13 cellular contexts compared by ENCODE assay signal in the genomic region with DNA sequence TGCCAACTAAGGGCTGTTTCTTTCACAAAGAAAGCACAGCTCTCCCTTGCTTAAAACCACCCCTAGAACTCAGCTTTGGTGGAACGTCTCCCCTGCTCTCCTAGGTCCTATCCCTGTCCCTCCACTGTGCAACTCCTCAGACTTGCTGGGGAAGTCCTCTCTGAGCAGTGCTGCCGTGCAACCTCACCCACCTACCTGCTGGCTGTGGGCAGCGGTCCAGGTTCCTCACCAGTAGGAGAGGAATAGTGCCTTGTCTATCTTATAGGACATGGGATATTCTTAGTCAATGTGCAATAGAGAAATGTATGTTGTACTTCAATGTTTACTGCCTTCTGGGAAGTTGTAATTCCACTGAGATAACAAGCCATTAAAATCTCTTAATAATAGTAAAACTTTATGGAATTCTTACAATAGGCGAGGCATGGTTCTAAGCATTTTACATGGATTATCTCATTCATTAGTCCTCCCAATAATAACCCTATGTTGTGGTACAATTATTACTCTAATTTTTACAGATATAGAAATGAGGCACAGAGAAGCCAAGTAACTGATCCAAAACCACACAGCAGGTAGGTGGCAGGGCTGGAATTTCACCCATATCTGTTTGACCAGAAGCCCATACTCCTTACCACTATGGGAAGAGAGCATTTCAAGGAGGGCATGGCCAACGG. TPM values are rescaled to one million over a fixed set of nuclear protein-coding genes. Genes with fewer than 3 reads are reported as not detected.
A peak's percentile ranks its signal among the peaks of the same experiment; 100 is the strongest.
DNase-seq lines count a peak whose midpoint lies in the region; TF ChIP-seq lines count a peak whose summit lies in the region.
"Had no signal": no experiment of that assay in that cellular context is flagged by ENCODE, and none has a peak within 500 bp of the region (broad histone marks: within the 10 kb centered on the region; RNA-seq: fewer than 3 reads in every experiment).

No MANE protein-coding gene starts in this region.

- H3K9me3 Mint-ChIP-seq in nephron progenitor cell: no peaks in the 10 kb centered on the region
- H3K9me3 Mint-ChIP-seq: activated CD4-positive, alpha-beta memory T cell treated with anti-CD3 and anti-CD28 coated beads, Interleukin-2, amount 10 ng/mL, durations not matched to agents 7 days and 5 days; stimulated activated naive CD8-positive, alpha-beta T cell treated with anti-CD3 and anti-CD28 coated beads, Interleukin-15, Interleukin-2, amounts not matched to agents 100 ng/mL and 50 ng/mL, for 24 hours had no signal

- H3K9me3 ChIP-seq in Peyer's patch: no peaks in the 10 kb centered on the region
- H3K9me3 ChIP-seq in esophagus muscularis mucosa: no peaks in the 10 kb centered on the region
- H3K9me3 ChIP-seq in tibial nerve: no peaks in the 10 kb centered on the region

- no peaks in the 10 kb centered on the region for H3K27me3 ChIP-seq in Peyer's patch
- no peaks in the 10 kb centered on the region for H3K27me3 ChIP-seq in esophagus muscularis mucosa
- H3K27me3 ChIP-seq in tibial nerve: no peaks in the 10 kb centered on the region
- H3K27me3 ChIP-seq: cardiac muscle cell had no signal

- no peak overlapping the region for H3K4me3 Mint-ChIP-seq in nephron progenitor cell
- H3K4me3 Mint-ChIP-seq: activated CD4-positive, alpha-beta memory T cell treated with anti-CD3 and anti-CD28 coated beads, Interleukin-2, amount 10 ng/mL, durations not matched to agents 7 days and 5 days; stimulated activated naive CD8-positive, alpha-beta T cell treated with anti-CD3 and anti-CD28 coated beads, Interleukin-15, Interleukin-2, amounts not matched to agents 100 ng/mL and 50 ng/mL, for 24 hours had no signal

- H3K4me3 ChIP-seq in Peyer's patch: no peak overlapping the region
- no peak overlapping the region for H3K4me3 ChIP-seq in esophagus muscularis mucosa
- no peak overlapping the region for H3K4me3 ChIP-seq in tibial nerve
- H3K4me3 ChIP-seq: cardiac muscle cell had no signal

- H3K4me1 ChIP-seq in Peyer's patch (peaks cover 0 to 35% (median 0%) of the 10 kb centered on the region in 4 donors), esophagus muscularis mucosa (peaks cover 56 to 79% (median 61%) of the 10 kb centered on the region in 4 donors), tibial nerve (peaks cover 0 to 76% (median 32%) of the 10 kb centered on the region in 4 donors)

- H3K27me3 Mint-ChIP-seq in nephron progenitor cell (ENCODE audit: low read depth, poor library complexity): peaks cover 8% of the 10 kb centered on the region
- H3K27me3 Mint-ChIP-seq: activated CD4-positive, alpha-beta memory T cell treated with anti-CD3 and anti-CD28 coated beads, Interleukin-2, amount 10 ng/mL, durations not matched to agents 7 days and 5 days; stimulated activated naive CD8-positive, alpha-beta T cell treated with anti-CD3 and anti-CD28 coated beads, Interleukin-15, Interleukin-2, amounts not matched to agents 100 ng/mL and 50 ng/mL, for 24 hours had no signal

- DNase-seq in Peyer's patch (no peak), esophagus muscularis mucosa (ENCODE audit: extremely low spot score) (no peak), nephron progenitor cell (no peak), tibial nerve (ENCODE audit: low spot score in 2 of 2) (no peak), glomerular visceral epithelial cell (ENCODE audit: extremely low spot score) (no peak), D341Med (ENCODE audit: low spot score) (no peak)
- no peak for DNase-seq in activated CD4-positive, alpha-beta T cell treated with anti-CD3 and anti-CD28 coated beads, Interleukin-2, amount 50 U/mL, for 4 hours
- DNase-seq: activated CD4-positive, alpha-beta memory T cell treated with anti-CD3 and anti-CD28 coated beads, Interleukin-2, amount 10 ng/mL, durations not matched to agents 7 days and 5 days; Calu3; MM.1S; NCI-H2171 treated with DMSO at 0.1 percent for 48 hours had no signal

- H3K4me1 Mint-ChIP-seq in nephron progenitor cell: peaks cover 55% of the 10 kb centered on the region

- H3K36me3 Mint-ChIP-seq in nephron progenitor cell (ENCODE audit: low read depth): peaks cover 5% of the 10 kb centered on the region

- TF ChIP-seq EP300 in esophagus muscularis mucosa (IDR thresholded peaks at IDR 0.05): no peak
- no peak for TF ChIP-seq EP300 in tibial nerve (IDR thresholded peaks at IDR 0.05)

- no peaks in the 10 kb centered on the region for H3K36me3 ChIP-seq in Peyer's patch
- peaks cover 0 to 12% (median 3%) of the 10 kb centered on the region in 4 donors for H3K36me3 ChIP-seq in esophagus muscularis mucosa
- H3K36me3 ChIP-seq in tibial nerve: peaks cover 0 to 7% (median 0%) of the 10 kb centered on the region in 3 donors
- H3K36me3 ChIP-seq: cardiac muscle cell had no signal

- TF ChIP-seq CTCF in Peyer's patch (IDR thresholded peaks at IDR 0.05) (no peak), esophagus muscularis mucosa (IDR thresholded peaks at IDR 0.05) (no peak), nephron progenitor cell (IDR thresholded peaks at IDR 0.05) (no peak), tibial nerve (IDR thresholded peaks at IDR 0.05) (no peak)

- no peak for TF ChIP-seq POLR2A in Peyer's patch (IDR thresholded peaks at IDR 0.05)
- TF ChIP-seq POLR2A in esophagus muscularis mucosa (IDR thresholded peaks at IDR 0.05; ENCODE audit: low read depth): no peak
- TF ChIP-seq POLR2A in tibial nerve (IDR thresholded peaks at IDR 0.05): no peak

- intact Hi-C loops in esophagus muscularis mucosa (cut with DNase I): no loop called here

- peak overlapping the region; percentile 86 for H3K27ac Mint-ChIP-seq in nephron progenitor cell
- H3K27ac Mint-ChIP-seq: activated CD4-positive, alpha-beta memory T cell treated with anti-CD3 and anti-CD28 coated beads, Interleukin-2, amount 10 ng/mL, durations not matched to agents 7 days and 5 days; stimulated activated naive CD8-positive, alpha-beta T cell treated with anti-CD3 and anti-CD28 coated beads, Interleukin-15, Interleukin-2, amounts not matched to agents 100 ng/mL and 50 ng/mL, for 24 hours had no signal

- WGBS in esophagus muscularis mucosa: 84% methylated on average over 5 of the region's 5 CpGs
- WGBS in tibial nerve, 2 donors: 49 to 70% methylated on average over 5 of the region's 5 CpGs

- H3K27ac ChIP-seq in Peyer's patch (peak overlapping the region in 3 of 4 donors; percentile 49 to 90 (median 76)), esophagus muscularis mucosa (replicated peaks in 1 of 4) (peak overlapping the region; percentile 89 to 93 (median 91)), tibial nerve (peak overlapping the region; percentile 75 to 91 (median 84))

RNA-seq across cellular contexts. Expression of a gene that starts 51.6 kb away (rescaled TPM):
- 10 to 100 TPM; 15.6 to 28.4 (median 23.0) TPM for total RNA-seq in Peyer's patch
- 10 to 100 TPM in 3 of 4 donors, 1 to 10 TPM in 1; 9.1 to 34.3 (median 21.1) TPM for total RNA-seq in esophagus muscularis mucosa
- 10 to 100 TPM; 11.0 to 34.5 (median 16.2) TPM for total RNA-seq in tibial nerve
